ENCODE assay signal across 27 cellular contexts in the genomic region with DNA sequence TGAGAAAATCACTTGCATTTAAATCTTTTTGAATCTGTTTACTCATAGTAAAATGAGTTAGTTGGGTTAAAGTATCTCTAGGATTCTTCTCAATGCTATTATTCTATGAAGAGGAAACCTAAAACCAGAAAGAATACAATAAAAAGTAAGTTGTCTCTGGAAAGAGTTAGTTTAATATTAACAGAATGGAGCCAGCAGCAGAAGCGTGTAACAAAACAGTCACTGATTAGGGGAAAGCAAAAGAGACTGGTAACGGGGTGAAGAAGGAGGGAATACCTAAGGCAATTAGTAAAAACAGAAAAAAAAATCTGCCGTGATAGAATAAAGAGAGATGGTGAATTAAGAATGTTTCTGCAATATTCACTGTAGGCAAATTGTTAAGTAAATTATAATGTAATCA.
"Had no signal": no experiment of that assay in that cellular context is flagged by ENCODE, and none has a peak within 500 bp of the region (broad histone marks: within the 10 kb centered on the region; RNA-seq: fewer than 3 reads in every experiment).

No MANE protein-coding gene starts in this region.

- H3K4me1 ChIP-seq: gastroesophageal sphincter, heart right ventricle, vagina had no signal

- DNase-seq: activated B cell treated with CpG ODN at 0.5 μM for 24 hours; activated CD4-positive, alpha-beta T cell treated with anti-CD3 and anti-CD28 coated beads for 36 hours; activated CD4-positive, alpha-beta T cell treated with anti-CD3 and anti-CD28 coated beads, Interleukin-2, amount 50 U/mL, for 4 hours; activated CD8-positive, alpha-beta memory T cell treated with anti-CD3 and anti-CD28 coated beads for 24 hours; activated CD8-positive, alpha-beta memory T cell treated with anti-CD3 and anti-CD28 coated beads, Interleukin-2, amount 50 U/mL, for 4 hours; activated effector memory CD4-positive, alpha-beta T cell treated with Interleukin-2 at 50 U/mL for 16 hours; activated naive CD4-positive, alpha-beta T cell treated with anti-CD3 and anti-CD28 coated beads for 36 hours; activated naive CD8-positive, alpha-beta T cell treated with anti-CD3 and anti-CD28 coated beads, Interleukin-2, amount 10 ng/mL, durations not matched to agents 7 days and 5 days; activated T-cell treated with anti-CD3 and anti-CD28 coated beads, Interleukin-2, amount 50 U/mL, for 4 hours; amniotic stem cell; endodermal cell; heart right ventricle; mesendoderm; mucosa of descending colon; occipital lobe; small intestine; stimulated activated CD4-positive, alpha-beta T cell treated with anti-CD3 and anti-CD28 coated beads, Interleukin-2, amount 100 ng/mL, for 48 hours; stimulated activated CD8-positive, alpha-beta memory T cell treated with anti-CD3 and anti-CD28 coated beads, Interleukin-4, amount 100 ng/mL, for 48 hours; stimulated activated naive B cell treated with anti-CD40 and anti-IgM and Interleukin-4, amounts not matched to agents 10 μg/mL and 1 μg/mL and 100 μg/mL, for 72 hours; T1000 had no signal

- H3K4me3 Mint-ChIP-seq: activated B cell treated with CpG ODN at 0.5 μM for 24 hours; activated CD4-positive, alpha-beta T cell treated with anti-CD3 and anti-CD28 coated beads for 36 hours; activated naive CD4-positive, alpha-beta T cell treated with anti-CD3 and anti-CD28 coated beads for 36 hours; activated naive CD8-positive, alpha-beta T cell treated with anti-CD3 and anti-CD28 coated beads, Interleukin-2, amount 10 ng/mL, durations not matched to agents 7 days and 5 days; activated T-cell treated with anti-CD3 and anti-CD28 coated beads, Interleukin-2, amount 50 U/mL, for 4 hours; endodermal cell; neural crest cell; stimulated activated naive B cell treated with anti-CD40 and anti-IgM and Interleukin-4, amounts not matched to agents 10 μg/mL and 1 μg/mL and 100 μg/mL, for 72 hours; T-helper 1 cell treated with Interleukin-12 subunit alpha and Interleukin-12 subunit beta and Interleukin-4 antibody, amounts not matched to agents 30 μg/mL and 1 μg/mL, for 36 hours; type B pancreatic cell had no signal

- H3K4me1 Mint-ChIP-seq: activated CD4-positive, alpha-beta T cell treated with anti-CD3 and anti-CD28 coated beads for 36 hours; activated naive CD8-positive, alpha-beta T cell treated with anti-CD3 and anti-CD28 coated beads, Interleukin-2, amount 10 ng/mL, durations not matched to agents 7 days and 5 days; endodermal cell; neural crest cell; stimulated activated naive B cell treated with anti-CD40 and anti-IgM and Interleukin-4, amounts not matched to agents 10 μg/mL and 1 μg/mL and 100 μg/mL, for 72 hours had no signal

- H3K27me3 ChIP-seq: gastroesophageal sphincter, heart right ventricle, vagina had no signal

- H3K27me3 Mint-ChIP-seq: activated B cell treated with CpG ODN at 0.5 μM for 24 hours; activated CD4-positive, alpha-beta T cell treated with anti-CD3 and anti-CD28 coated beads for 36 hours; activated naive CD8-positive, alpha-beta T cell treated with anti-CD3 and anti-CD28 coated beads, Interleukin-2, amount 10 ng/mL, durations not matched to agents 7 days and 5 days; stimulated activated naive B cell treated with anti-CD40 and anti-IgM and Interleukin-4, amounts not matched to agents 10 μg/mL and 1 μg/mL and 100 μg/mL, for 72 hours; type B pancreatic cell had no signal

- ATAC-seq: activated CD4-positive, alpha-beta T cell treated with anti-CD3 and anti-CD28 coated beads for 36 hours; activated T-cell treated with anti-CD3 and anti-CD28 coated beads, Interleukin-2, amount 50 U/mL, for 4 hours; gastroesophageal sphincter; heart right ventricle; mucosa of descending colon; sciatic nerve; stimulated activated naive B cell treated with anti-CD40 and anti-IgM and Interleukin-4, amounts not matched to agents 10 μg/mL and 1 μg/mL and 100 μg/mL, for 72 hours had no signal

- H3K9me3 Mint-ChIP-seq: activated B cell treated with CpG ODN at 0.5 μM for 24 hours; activated naive CD4-positive, alpha-beta T cell treated with anti-CD3 and anti-CD28 coated beads for 36 hours; activated naive CD8-positive, alpha-beta T cell treated with anti-CD3 and anti-CD28 coated beads, Interleukin-2, amount 10 ng/mL, durations not matched to agents 7 days and 5 days; activated T-cell treated with anti-CD3 and anti-CD28 coated beads, Interleukin-2, amount 50 U/mL, for 4 hours; endodermal cell; neural crest cell; stimulated activated naive B cell treated with anti-CD40 and anti-IgM and Interleukin-4, amounts not matched to agents 10 μg/mL and 1 μg/mL and 100 μg/mL, for 72 hours; T-helper 1 cell treated with Interleukin-12 subunit alpha and Interleukin-12 subunit beta and Interleukin-4 antibody, amounts not matched to agents 30 μg/mL and 1 μg/mL, for 36 hours; type B pancreatic cell had no signal

- H3K9me3 ChIP-seq: gastroesophageal sphincter, heart right ventricle, mucosa of descending colon, vagina had no signal

- H3K4me3 ChIP-seq: coronary artery, gastroesophageal sphincter, heart right ventricle, mucosa of descending colon, vagina had no signal

- H3K27ac Mint-ChIP-seq: activated B cell treated with CpG ODN at 0.5 μM for 24 hours; activated CD4-positive, alpha-beta T cell treated with anti-CD3 and anti-CD28 coated beads for 36 hours; activated naive CD4-positive, alpha-beta T cell treated with anti-CD3 and anti-CD28 coated beads for 36 hours; activated naive CD8-positive, alpha-beta T cell treated with anti-CD3 and anti-CD28 coated beads, Interleukin-2, amount 10 ng/mL, durations not matched to agents 7 days and 5 days; endodermal cell; stimulated activated naive B cell treated with anti-CD40 and anti-IgM and Interleukin-4, amounts not matched to agents 10 μg/mL and 1 μg/mL and 100 μg/mL, for 72 hours; T-helper 1 cell treated with Interleukin-12 subunit alpha and Interleukin-12 subunit beta and Interleukin-4 antibody, amounts not matched to agents 30 μg/mL and 1 μg/mL, for 36 hours; type B pancreatic cell had no signal

- H3K27ac ChIP-seq: coronary artery, gastroesophageal sphincter, heart right ventricle, vagina had no signal
